1 cellular context compared by ENCODE assay signal in the genomic region with DNA sequence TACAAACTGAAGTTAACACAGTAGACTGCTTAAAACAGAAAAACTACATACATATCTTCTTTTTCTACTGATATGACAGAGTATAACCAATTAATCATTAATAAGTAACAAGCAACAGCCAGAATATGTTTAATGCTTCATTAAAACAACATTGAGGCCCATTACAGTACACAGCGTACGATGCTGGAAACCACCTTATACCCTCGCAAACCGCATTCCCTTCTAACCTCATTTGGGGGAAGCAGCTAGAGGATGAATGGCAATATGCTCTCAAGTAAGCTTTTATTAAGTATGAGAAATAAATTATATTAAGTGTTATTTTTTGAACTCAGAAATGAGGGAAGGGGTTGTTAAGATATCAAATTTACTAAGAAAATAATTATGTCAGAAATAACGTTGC.
TF ChIP-seq lines count a peak whose summit lies in the region.

No MANE protein-coding gene starts in this region.

TF ChIP-seq in IMR-90, 13 proteins besides CTCF, POLR2A, EP300 and RAD21 (continued from another document):
- TF ChIP-seq, protein P1, sequence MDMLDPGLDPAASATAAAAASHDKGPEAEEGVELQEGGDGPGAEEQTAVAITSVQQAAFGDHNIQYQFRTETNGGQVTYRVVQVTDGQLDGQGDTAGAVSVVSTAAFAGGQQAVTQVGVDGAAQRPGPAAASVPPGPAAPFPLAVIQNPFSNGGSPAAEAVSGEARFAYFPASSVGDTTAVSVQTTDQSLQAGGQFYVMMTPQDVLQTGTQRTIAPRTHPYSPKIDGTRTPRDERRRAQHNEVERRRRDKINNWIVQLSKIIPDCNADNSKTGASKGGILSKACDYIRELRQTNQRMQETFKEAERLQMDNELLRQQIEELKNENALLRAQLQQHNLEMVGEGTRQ (IDR thresholded peaks at IDR 0.05; ENCODE audit: low read depth, low read length): no peak
- TF ChIP-seq SMC3 (IDR thresholded peaks at IDR 0.05; ENCODE audit: low read depth, low read length) (no peak), CEBPB (IDR thresholded peaks at IDR 0.05; ENCODE audit: low read depth, low read length) (no peak), BHLHE40 (IDR thresholded peaks at IDR 0.05; ENCODE audit: low read depth, low read length) (no peak), NFE2L2 (IDR thresholded peaks at IDR 0.05; ENCODE audit: low read depth, low read length) (no peak), RCOR1 (IDR thresholded peaks at IDR 0.05; ENCODE audit: insufficient replicate concordance, low read length) (no peak), MAZ (IDR thresholded peaks at IDR 0.05; ENCODE audit: borderline replicate concordance, low read depth, low read length) (no peak), MXI1 (IDR thresholded peaks at IDR 0.05; ENCODE audit: borderline replicate concordance, low read depth, low read length) (no peak), RFX5 (IDR thresholded peaks at IDR 0.05; ENCODE audit: low read depth, low read length) (no peak)
